ENCODE assay signal across 16 cellular contexts in genomic region chr5:177568326-177568725, GRCh38. TPM values are rescaled to one million over a fixed set of nuclear protein-coding genes. Genes with fewer than 3 reads are reported as not detected.
DNase-seq lines count a peak whose midpoint lies in the region; ATAC-seq, FAIRE-seq and TF ChIP-seq lines count a peak whose summit lies in the region.
"Had no signal": no experiment of that assay in that cellular context is flagged by ENCODE, and none has a peak within 500 bp of the region (broad histone marks: within the 10 kb centered on the region; RNA-seq: fewer than 3 reads in every experiment).

No MANE protein-coding gene starts in this region.

- peaks cover 4% of the 10 kb centered on the region for H3K9me3 Mint-ChIP-seq in nephron progenitor cell
- no peaks in the 10 kb centered on the region for H3K9me3 Mint-ChIP-seq in CD8-positive, alpha-beta T cell
- H3K9me3 Mint-ChIP-seq in activated T-cell treated with anti-CD3 and anti-CD28 coated beads, Interleukin-2, amount 50 U/mL, for 4 hours, result no peaks in the 10 kb centered on the region
- H3K9me3 Mint-ChIP-seq: CD8-positive, alpha-beta memory T cell had no signal

- H3K27me3 ChIP-seq in HCT116 (ENCODE audit: insufficient read depth, low read length) (no peaks in the 10 kb centered on the region), K562 (ENCODE audit: control insufficient read depth in 2 of 2, insufficient read depth in 2 of 2, low read length in 2 of 2) (no peaks in the 10 kb centered on the region)
- peaks cover 3% of the 10 kb centered on the region for H3K27me3 ChIP-seq in CD8-positive, alpha-beta T cell (ENCODE audit: insufficient read depth, low read length)

- WGBS in A549 (ENCODE audit: missing lambda C conversion rate), result 76% methylated on average over 7 of the region's 7 CpGs
- WGBS in K562 (ENCODE audit: insufficient coverage, low coverage, missing lambda C conversion rate), result 29% methylated on average over 7 of the region's 7 CpGs

- no peak for DNase-seq in A549 (ENCODE audit: low read depth in 1 of 2, low spot score in 1 of 2)
- no peak for DNase-seq in HCT116 (ENCODE audit: low read depth, low spot score)
- DNase-seq in K562 (ENCODE audit: extremely low read depth in 1 of 4, low spot score in 3 of 4), result peak; percentile 37 to 65 (median 52)
- no peak for DNase-seq in nephron progenitor cell
- no peak for DNase-seq in CD8-positive, alpha-beta T cell
- no peak for DNase-seq in ACHN
- DNase-seq in GF-D8 (lab: John Stamatoyannopoulos, UW), result no peak
- no peak for DNase-seq in activated T-cell treated with anti-CD3 and anti-CD28 coated beads, Interleukin-2, amount 50 U/mL, for 4 hours
- DNase-seq: Caco-2; CD8-positive, alpha-beta memory T cell; GM23248; H7; KBM-7 had no signal

- no peak overlapping the region for H3K4me2 ChIP-seq in A549
- no peak overlapping the region; the same call in 1 of the 2 replicates for H3K4me2 ChIP-seq in HCT116 (ENCODE audit: low read length)
- no peak overlapping the region for H3K4me2 ChIP-seq in K562 (ENCODE audit: insufficient read depth, low read length)

- CTCF ChIA-PET in A549 (lab: Yijun Ruan, JAX), result no interaction called here
- CTCF ChIA-PET in HCT116 (lab: Charles Lee), result no interaction called here
- CTCF ChIA-PET in K562 (lab: Yijun Ruan, JAX; ENCODE audit: low intra/inter-chr PET ratio), result no interaction called here
- CTCF ChIA-PET in CD8-positive, alpha-beta T cell (lab: Charles Lee), result no interaction called here

- in situ Hi-C loops in K562 (cut with MboI) (no loop called here), ACHN (cut with HindIII; ENCODE audit: low pct_ligation_motif_present, low pct_unique_long_range_greater_than_20kb, low sequenced_read_pairs) (no loop called here)

- ATAC-seq in A549, result peak in 1 of 2 experiments; percentile 45; a peak in 3 of 6 replicates
- ATAC-seq in HCT116, result peak; percentile 63; the same call in 1 of the 2 replicates
- ATAC-seq in K562, result peak; percentile 78
- ATAC-seq in CD8-positive, alpha-beta T cell, result no peak
- ATAC-seq in activated T-cell treated with anti-CD3 and anti-CD28 coated beads, Interleukin-2, amount 50 U/mL, for 4 hours, result no peak
- ATAC-seq: GM12878 had no signal

- H3K9me3 ChIP-seq in A549 (no peaks in the 10 kb centered on the region), HCT116 (ENCODE audit: control insufficient read depth in 1 of 2, insufficient read depth in 1 of 2, low read depth in 1 of 2, low read length in 2 of 2) (no peaks in the 10 kb centered on the region), K562 (replicated peaks; ENCODE audit: control insufficient read depth, insufficient read depth, low read depth, low read length) (no peaks in the 10 kb centered on the region)
- H3K9me3 ChIP-seq in CD8-positive, alpha-beta T cell (ENCODE audit: low read length), result no peaks in the 10 kb centered on the region
- H3K9me3 ChIP-seq: Caco-2 had no signal

- H2AFZ ChIP-seq in HCT116 (ENCODE audit: low read depth, low read length, poor library complexity, severe bottlenecking) (no peak overlapping the region), K562 (ENCODE audit: low read depth, low read length) (peak overlapping the region; percentile 5; the same call in 1 of the 2 replicates)
- H2AFZ ChIP-seq: GM23248 had no signal

- peaks cover 13% of the 10 kb centered on the region for H3K4me1 Mint-ChIP-seq in nephron progenitor cell
- H3K4me1 Mint-ChIP-seq in CD8-positive, alpha-beta T cell (ENCODE audit: low read depth), result no peaks in the 10 kb centered on the region
- no peaks in the 10 kb centered on the region for H3K4me1 Mint-ChIP-seq in activated T-cell treated with anti-CD3 and anti-CD28 coated beads, Interleukin-2, amount 50 U/mL, for 4 hours (ENCODE audit: low read depth)
- H3K4me1 Mint-ChIP-seq: CD14-positive monocyte; CD8-positive, alpha-beta memory T cell had no signal

- no peak for TF ChIP-seq POLR2A in A549 (IDR thresholded peaks at IDR 0.05; ENCODE audit: low read length)
- no peak for TF ChIP-seq POLR2A in HCT116 (IDR thresholded peaks at IDR 0.05; ENCODE audit: borderline replicate concordance, extremely low read depth, insufficient read depth, insufficient read length)
- TF ChIP-seq POLR2A in K562 (conservative IDR thresholded peaks at IDR 0.05), result no peak

- no TSS peak for BruUV-seq in HCT116 (replicated peaks; lab: Mats Ljungman, UMichigan)
- no TSS peak for BruUV-seq in K562 (replicated peaks; lab: Mats Ljungman, UMichigan)

- POLR2A ChIA-PET in A549 (lab: Yijun Ruan, JAX), result no interaction called here
- POLR2A ChIA-PET in HCT116 (lab: Charles Lee), result no interaction called here
- POLR2A ChIA-PET in K562 (lab: Yijun Ruan, JAX), result no interaction called here
- POLR2A ChIA-PET in CD8-positive, alpha-beta T cell (lab: Charles Lee), result no interaction called here

- H3K9ac ChIP-seq in HCT116 (ENCODE audit: low read length) (no peak overlapping the region), K562 (ENCODE audit: insufficient read depth in 1 of 2, low read depth in 2 of 2, low read length in 2 of 2) (peak overlapping the region in 1 of 2 experiments; percentile 47; a peak in 2 of 4 replicates)
- H3K9ac ChIP-seq: GM23248 had no signal

- TF ChIP-seq CTCF in A549 (IDR thresholded peaks at IDR 0.05), result no peak
- no peak for TF ChIP-seq CTCF in HCT116 (IDR thresholded peaks at IDR 0.05 in 2 of 3, conservative IDR thresholded peaks at IDR 0.05 in 1 of 3; ENCODE audit: borderline replicate concordance in 1 of 3, insufficient read depth in 1 of 3, low read depth in 2 of 3, low read length in 2 of 3)
- no peak for TF ChIP-seq CTCF in K562 (IDR thresholded peaks at IDR 0.05 in 2 of 3, conservative IDR thresholded peaks at IDR 0.05 in 1 of 3; ENCODE audit: insufficient read depth in 2 of 3, low read depth in 1 of 3, low read length in 3 of 3)
- TF ChIP-seq CTCF in nephron progenitor cell (IDR thresholded peaks at IDR 0.05), result no peak
- TF ChIP-seq CTCF in CD8-positive, alpha-beta T cell (IDR thresholded peaks at IDR 0.05), result no peak

- TF ChIP-seq RAD21 in A549 (conservative IDR thresholded peaks at IDR 0.05 in 1 of 2, IDR thresholded peaks at IDR 0.05 in 1 of 2) (no peak), HCT116 (IDR thresholded peaks at IDR 0.05; ENCODE audit: low read depth) (no peak), K562 (CRISPR knock-in tag; conservative IDR thresholded peaks at IDR 0.05 in 1 of 2, IDR thresholded peaks at IDR 0.05 in 1 of 2) (no peak)

- no peaks in the 10 kb centered on the region for H3K36me3 ChIP-seq in HCT116 (ENCODE audit: control insufficient read depth in 1 of 2, insufficient read depth in 2 of 2, low read length in 2 of 2)
- H3K36me3 ChIP-seq in K562 (ENCODE audit: control insufficient read depth, insufficient read depth, low read length), result no peaks in the 10 kb centered on the region
- H3K36me3 ChIP-seq in CD8-positive, alpha-beta T cell (ENCODE audit: insufficient read depth, low read length), result no peaks in the 10 kb centered on the region

- H3K36me3 Mint-ChIP-seq in nephron progenitor cell (ENCODE audit: low read depth), result no peaks in the 10 kb centered on the region
- no peaks in the 10 kb centered on the region for H3K36me3 Mint-ChIP-seq in CD8-positive, alpha-beta T cell
- no peaks in the 10 kb centered on the region for H3K36me3 Mint-ChIP-seq in activated T-cell treated with anti-CD3 and anti-CD28 coated beads, Interleukin-2, amount 50 U/mL, for 4 hours (ENCODE audit: insufficient read depth)
- H3K36me3 Mint-ChIP-seq: CD14-positive monocyte; CD8-positive, alpha-beta memory T cell had no signal

- no peaks in the 10 kb centered on the region for H3K9me2 ChIP-seq in HCT116 (ENCODE audit: insufficient read depth)

- H3K79me2 ChIP-seq in HCT116 (ENCODE audit: insufficient read depth, low read length) (no peaks in the 10 kb centered on the region), K562 (ENCODE audit: control insufficient read depth, insufficient read depth, low read length) (no peaks in the 10 kb centered on the region)

- H3K27me3 Mint-ChIP-seq in nephron progenitor cell (ENCODE audit: low read depth, poor library complexity), result peaks cover 30% of the 10 kb centered on the region
- peaks cover 10% of the 10 kb centered on the region for H3K27me3 Mint-ChIP-seq in CD8-positive, alpha-beta T cell (ENCODE audit: low read depth)
- H3K27me3 Mint-ChIP-seq in activated T-cell treated with anti-CD3 and anti-CD28 coated beads, Interleukin-2, amount 50 U/mL, for 4 hours (ENCODE audit: low read depth), result peaks cover 3% of the 10 kb centered on the region

- H3K9me1 ChIP-seq in K562 (ENCODE audit: control insufficient read depth, insufficient read depth, low read length), result no peaks in the 10 kb centered on the region

- H4K20me1 ChIP-seq in HCT116 (ENCODE audit: insufficient read depth), result no peaks in the 10 kb centered on the region
- H4K20me1 ChIP-seq in K562 (replicated peaks; ENCODE audit: control insufficient read depth, insufficient read depth, low read length), result no peaks in the 10 kb centered on the region

- no peak for FAIRE-seq in A549 (lab: Jason Lieb, UNC)
- no peak for FAIRE-seq in K562 (lab: Jason Lieb, UNC)
- FAIRE-seq: GM12878, GM18507 had no signal

- TF ChIP-seq EP300 in A549 (IDR thresholded peaks at IDR 0.05) (no peak), K562 (IDR thresholded peaks at IDR 0.05; ENCODE audit: low read length) (no peak)

- intact Hi-C loops in HCT116 (cut with micrococcal nuclease) (no loop called here), K562 (cut with micrococcal nuclease) (no loop called here)
- intact Hi-C loops in CD8-positive, alpha-beta T cell (cut with DNase I, micrococcal nuclease), result no loop called here

- H3K4me1 ChIP-seq in A549, result no peaks in the 10 kb centered on the region
- H3K4me1 ChIP-seq in HCT116 (ENCODE audit: control insufficient read depth in 1 of 2, insufficient read depth in 2 of 2, low read length in 2 of 2), result peaks cover 0 to 10% of the 10 kb centered on the region in 2 experiments; a peak in 1 of 4 replicates
- peaks cover 21 to 22% of the 10 kb centered on the region in 2 experiments; a peak in 3 of 5 replicates for H3K4me1 ChIP-seq in K562 (replicated peaks in 1 of 2; ENCODE audit: control insufficient read depth in 2 of 2, insufficient read depth in 2 of 2, low read length in 2 of 2)
- no peaks in the 10 kb centered on the region for H3K4me1 ChIP-seq in CD8-positive, alpha-beta T cell (ENCODE audit: insufficient read depth, low read length)

- H3K27ac Mint-ChIP-seq in nephron progenitor cell, result peak overlapping the region; percentile 17
- no peak overlapping the region for H3K27ac Mint-ChIP-seq in CD8-positive, alpha-beta T cell

- no peak overlapping the region for H3K4me3 Mint-ChIP-seq in nephron progenitor cell
- H3K4me3 Mint-ChIP-seq in CD8-positive, alpha-beta T cell, result no peak overlapping the region
- H3K4me3 Mint-ChIP-seq in activated T-cell treated with anti-CD3 and anti-CD28 coated beads, Interleukin-2, amount 50 U/mL, for 4 hours, result no peak overlapping the region
- H3K4me3 Mint-ChIP-seq: CD8-positive, alpha-beta memory T cell had no signal

- H3K4me3 ChIP-seq in A549 (no peak overlapping the region), HCT116 (replicated peaks in 1 of 2; ENCODE audit: low read depth in 1 of 2, low read length in 2 of 2) (no peak overlapping the region), K562 (no peak overlapping the region)
- H3K4me3 ChIP-seq in CD8-positive, alpha-beta T cell (ENCODE audit: low read depth, low read length), result no peak overlapping the region
- H3K4me3 ChIP-seq: GM12878, GM23248 had no signal

- RAD21 ChIA-PET in HCT116 (lab: Charles Lee; ENCODE audit: low non-redundant PET in 1 of 2, low total read pairs in 2 of 2, uncharacterized antibody in 2 of 2, unreplicated experiment in 2 of 2), result no interaction called here

- no peak overlapping the region for H3K27ac ChIP-seq in A549
- no peak overlapping the region for H3K27ac ChIP-seq in HCT116 (ENCODE audit: low read depth, low read length)
- no peak overlapping the region for H3K27ac ChIP-seq in K562 (ENCODE audit: extremely low read depth, low read depth, low read length)
- no peak overlapping the region for H3K27ac ChIP-seq in CD8-positive, alpha-beta T cell (ENCODE audit: low read depth, low read length)
- H3K27ac ChIP-seq: GM23248 had no signal

RNA-seq across cellular contexts. Expression of gene FAM193B, which starts 14.0 kb away (rescaled TPM):
- polyA plus RNA-seq in A549 (2011; rRNA removed) (19.4 and 23.0 TPM in 2 replicates), A549 (2017; fragmentation: RNase III; extraction: RNeasy Plus Mini Kit Qiagen cat#74134 plus additional on column Dnase treatment) (24.9 to 31.9 TPM (median 28.9 TPM) in 3 replicates), K562 (2011; rRNA removed) (51.5 and 73.5 TPM in 2 replicates), K562 (2014; fragmentation: Illumina TruSeq; extraction: Trizol) (44.1 and 45.0 TPM in 2 replicates), K562 (2014; fragmentation: Nextera tagmentation; extraction: Ambion mirVana) (1 to 10 TPM; 4.4 to 5.0 TPM), K562 (2014; rRNA removed) (73.4 and 76.4 TPM in 2 replicates)
- polyA plus RNA-seq in A549 (2012; cell fraction: cytosol; rRNA removed), result 29.5 and 29.6 TPM in 2 replicates
- 184 and 207 TPM in 2 replicates for polyA plus RNA-seq in A549 (2012; cell fraction: nucleus; rRNA removed)
- polyA minus RNA-seq in A549 (2011; rRNA and poly(A)+ RNA removed), result 10.5 and 18.4 TPM in 2 replicates
- total RNA-seq in HCT116 (2021; ENCODE audit: unreplicated experiment) (54.0 TPM), K562 (2014; rRNA removed) (33.6 and 53.1 TPM in 2 replicates), K562 (2014; rRNA removed; fragmentation: Illumina TruSeq; extraction: Trizol) (15.2 and 18.0 TPM in 2 replicates), K562 (2015; rRNA removed; fragmentation: Illumina TruSeq; extraction: Trizol) (31.7 and 37.3 TPM in 2 replicates), K562 (2021) (58.7 and 59.4 TPM in 2 replicates)
- polyA plus RNA-seq in HCT116 (2012), result 51.8 and 53.5 TPM in 2 replicates
- total RNA-seq in K562 (2011; cell fraction: chromatin; rRNA removed; ENCODE audit: low replicate concordance), result 296 and 489 TPM in 2 replicates
- total RNA-seq in K562 (2011; cell fraction: nucleolus; rRNA removed), result 300 and 332 TPM in 2 replicates
- total RNA-seq in K562 (2011; cell fraction: nucleoplasm; rRNA removed), result 230 and 273 TPM in 2 replicates
- polyA plus RNA-seq in K562 (2011; cell fraction: cytosol; rRNA removed), result 30.7 and 38.5 TPM in 2 replicates
- 492 and 661 TPM in 2 replicates for polyA plus RNA-seq in K562 (2011; cell fraction: nucleus; rRNA removed)
- 52.7 and 87.6 TPM in 2 replicates for polyA plus RNA-seq in K562 (2012)
- 11.0 and 15.0 TPM in 2 replicates for polyA minus RNA-seq in K562 (2011; rRNA and poly(A)+ RNA removed)
- polyA minus RNA-seq in K562 (2011; cell fraction: cytosol; rRNA and poly(A)+ RNA removed), result 10.5 and 24.3 TPM in 2 replicates
- 47.3 and 51.4 TPM in 2 replicates for polyA minus RNA-seq in K562 (2011; cell fraction: nucleus; rRNA and poly(A)+ RNA removed)
- total RNA-seq in CD8-positive, alpha-beta T cell, result 100 to 1,000 TPM; 136 to 141 TPM
- 10 to 100 TPM; 54.7 to 63.7 (median 62.1) TPM for total RNA-seq in activated T-cell treated with anti-CD3 and anti-CD28 coated beads, Interleukin-2, amount 50 U/mL, for 4 hours

RNA-seq across cellular contexts. Expression of gene TMED9, which starts 23.7 kb away (rescaled TPM):
- 168 and 212 TPM in 2 replicates for polyA plus RNA-seq in A549 (2011; rRNA removed)
- 202 and 215 TPM in 2 replicates for polyA plus RNA-seq in A549 (2012; cell fraction: cytosol; rRNA removed)
- 186 and 187 TPM in 2 replicates for polyA plus RNA-seq in A549 (2012; cell fraction: nucleus; rRNA removed)
- polyA plus RNA-seq in A549 (2017; fragmentation: RNase III; extraction: RNeasy Plus Mini Kit Qiagen cat#74134 plus additional on column Dnase treatment), result 218 to 239 TPM (median 236 TPM) in 3 replicates
- 124 and 144 TPM in 2 replicates for polyA minus RNA-seq in A549 (2011; rRNA and poly(A)+ RNA removed)
- 133 TPM for total RNA-seq in HCT116 (2021; ENCODE audit: unreplicated experiment)
- 183 and 211 TPM in 2 replicates for polyA plus RNA-seq in HCT116 (2012)
- 151 and 356 TPM in 2 replicates for total RNA-seq in K562 (2011; cell fraction: chromatin; rRNA removed; ENCODE audit: low replicate concordance)
- 455 and 495 TPM in 2 replicates for total RNA-seq in K562 (2011; cell fraction: nucleolus; rRNA removed)
- 410 and 412 TPM in 2 replicates for total RNA-seq in K562 (2011; cell fraction: nucleoplasm; rRNA removed)
- 90.0 and 98.0 TPM in 2 replicates for total RNA-seq in K562 (2014; rRNA removed)
- total RNA-seq in K562 (2014; rRNA removed; fragmentation: Illumina TruSeq; extraction: Trizol), result 57.1 and 65.9 TPM in 2 replicates
- 72.8 and 73.5 TPM in 2 replicates for total RNA-seq in K562 (2015; rRNA removed; fragmentation: Illumina TruSeq; extraction: Trizol)
- total RNA-seq in K562 (2021), result 147 and 173 TPM in 2 replicates
- polyA plus RNA-seq in K562 (2011; rRNA removed), result 301 and 375 TPM in 2 replicates
- 280 and 325 TPM in 2 replicates for polyA plus RNA-seq in K562 (2011; cell fraction: cytosol; rRNA removed)
- polyA plus RNA-seq in K562 (2011; cell fraction: nucleus; rRNA removed), result 112 and 139 TPM in 2 replicates
- 181 and 366 TPM in 2 replicates for polyA plus RNA-seq in K562 (2012)
- polyA plus RNA-seq in K562 (2014; fragmentation: Illumina TruSeq; extraction: Trizol), result 144 and 168 TPM in 2 replicates
- 10 to 100 TPM; 43.7 to 53.2 TPM for polyA plus RNA-seq in K562 (2014; fragmentation: Nextera tagmentation; extraction: Ambion mirVana)
- 213 and 235 TPM in 2 replicates for polyA plus RNA-seq in K562 (2014; rRNA removed)
- polyA minus RNA-seq in K562 (2011; rRNA and poly(A)+ RNA removed), result 208 and 226 TPM in 2 replicates
- polyA minus RNA-seq in K562 (2011; cell fraction: cytosol; rRNA and poly(A)+ RNA removed), result 75.1 and 101 TPM in 2 replicates
- 40.4 and 90.7 TPM in 2 replicates for polyA minus RNA-seq in K562 (2011; cell fraction: nucleus; rRNA and poly(A)+ RNA removed)
- total RNA-seq in CD8-positive, alpha-beta T cell, result 10 to 100 TPM; 42.4 to 52.2 TPM
- total RNA-seq in activated T-cell treated with anti-CD3 and anti-CD28 coated beads, Interleukin-2, amount 50 U/mL, for 4 hours, result 100 to 1,000 TPM; 178 to 208 (median 199) TPM

RNA-seq across cellular contexts. Expression of gene B4GALT7, which starts 31.6 kb away (rescaled TPM):
- polyA plus RNA-seq in A549 (2011; rRNA removed) (13.0 and 13.3 TPM in 2 replicates), A549 (2017; fragmentation: RNase III; extraction: RNeasy Plus Mini Kit Qiagen cat#74134 plus additional on column Dnase treatment) (17.1 to 18.2 TPM (median 18.0 TPM) in 3 replicates), K562 (2011; rRNA removed) (9.5 and 11.4 TPM in 2 replicates), K562 (2014; fragmentation: Illumina TruSeq; extraction: Trizol) (8.8 and 14.6 TPM in 2 replicates), K562 (2014; fragmentation: Nextera tagmentation; extraction: Ambion mirVana) (under 1 TPM; 0.34 to 0.88 TPM), K562 (2014; rRNA removed) (15.0 and 16.6 TPM in 2 replicates)
- 29.2 and 40.8 TPM in 2 replicates for polyA plus RNA-seq in A549 (2012; cell fraction: cytosol; rRNA removed)
- 46.0 and 64.4 TPM in 2 replicates for polyA plus RNA-seq in A549 (2012; cell fraction: nucleus; rRNA removed)
- 15.7 and 20.9 TPM in 2 replicates for polyA minus RNA-seq in A549 (2011; rRNA and poly(A)+ RNA removed)
- total RNA-seq in HCT116 (2021; ENCODE audit: unreplicated experiment) (25.2 TPM), K562 (2014; rRNA removed) (15.1 and 18.2 TPM in 2 replicates), K562 (2014; rRNA removed; fragmentation: Illumina TruSeq; extraction: Trizol) (2.3 and 4.6 TPM in 2 replicates), K562 (2015; rRNA removed; fragmentation: Illumina TruSeq; extraction: Trizol) (9.1 and 9.7 TPM in 2 replicates), K562 (2021) (17.7 and 18.3 TPM in 2 replicates)
- 20.5 and 22.4 TPM in 2 replicates for polyA plus RNA-seq in HCT116 (2012)
- total RNA-seq in K562 (2011; cell fraction: chromatin; rRNA removed; ENCODE audit: low replicate concordance), result 14.2 and 45.7 TPM in 2 replicates
- 39.6 and 42.7 TPM in 2 replicates for total RNA-seq in K562 (2011; cell fraction: nucleolus; rRNA removed)
- 25.6 and 30.6 TPM in 2 replicates for total RNA-seq in K562 (2011; cell fraction: nucleoplasm; rRNA removed)
- polyA plus RNA-seq in K562 (2011; cell fraction: cytosol; rRNA removed), result 12.4 and 32.8 TPM in 2 replicates
- polyA plus RNA-seq in K562 (2011; cell fraction: nucleus; rRNA removed), result 18.8 and 34.8 TPM in 2 replicates
- 11.7 and 19.4 TPM in 2 replicates for polyA plus RNA-seq in K562 (2012)
- 3.1 and 5.6 TPM in 2 replicates for polyA minus RNA-seq in K562 (2011; rRNA and poly(A)+ RNA removed)
- 7.4 and 7.8 TPM in 2 replicates for polyA minus RNA-seq in K562 (2011; cell fraction: cytosol; rRNA and poly(A)+ RNA removed)
- polyA minus RNA-seq in K562 (2011; cell fraction: nucleus; rRNA and poly(A)+ RNA removed), result 12.8 and 18.5 TPM in 2 replicates
- total RNA-seq in CD8-positive, alpha-beta T cell, result 10 to 100 TPM; 33.4 to 36.6 TPM
- total RNA-seq in activated T-cell treated with anti-CD3 and anti-CD28 coated beads, Interleukin-2, amount 50 U/mL, for 4 hours, result 10 to 100 TPM; 35.5 to 40.5 (median 37.0) TPM

RNA-seq across cellular contexts. Expression of gene DDX41, which starts 51.6 kb away (rescaled TPM):
- polyA plus RNA-seq in A549 (2011; rRNA removed) (87.7 and 90.7 TPM in 2 replicates), A549 (2017; fragmentation: RNase III; extraction: RNeasy Plus Mini Kit Qiagen cat#74134 plus additional on column Dnase treatment) (121 to 177 TPM (median 172 TPM) in 3 replicates), K562 (2011; rRNA removed) (138 and 148 TPM in 2 replicates), K562 (2014; fragmentation: Illumina TruSeq; extraction: Trizol) (94.9 and 113 TPM in 2 replicates), K562 (2014; fragmentation: Nextera tagmentation; extraction: Ambion mirVana) (10 to 100 TPM; 38.2 to 60.1 TPM), K562 (2014; rRNA removed) (234 and 236 TPM in 2 replicates)
- polyA plus RNA-seq in A549 (2012; cell fraction: cytosol; rRNA removed), result 180 and 211 TPM in 2 replicates
- 290 and 366 TPM in 2 replicates for polyA plus RNA-seq in A549 (2012; cell fraction: nucleus; rRNA removed)
- 65.9 and 74.8 TPM in 2 replicates for polyA minus RNA-seq in A549 (2011; rRNA and poly(A)+ RNA removed)
- total RNA-seq in HCT116 (2021; ENCODE audit: unreplicated experiment) (141 TPM), K562 (2014; rRNA removed) (284 and 396 TPM in 2 replicates), K562 (2014; rRNA removed; fragmentation: Illumina TruSeq; extraction: Trizol) (41.4 and 53.7 TPM in 2 replicates), K562 (2015; rRNA removed; fragmentation: Illumina TruSeq; extraction: Trizol) (97.1 and 116 TPM in 2 replicates), K562 (2021) (164 and 167 TPM in 2 replicates)
- polyA plus RNA-seq in HCT116 (2012), result 267 and 489 TPM in 2 replicates
- 156 and 392 TPM in 2 replicates for total RNA-seq in K562 (2011; cell fraction: chromatin; rRNA removed; ENCODE audit: low replicate concordance)
- total RNA-seq in K562 (2011; cell fraction: nucleolus; rRNA removed), result 235 and 242 TPM in 2 replicates
- 123 and 170 TPM in 2 replicates for total RNA-seq in K562 (2011; cell fraction: nucleoplasm; rRNA removed)
- polyA plus RNA-seq in K562 (2011; cell fraction: cytosol; rRNA removed), result 199 and 327 TPM in 2 replicates
- polyA plus RNA-seq in K562 (2011; cell fraction: nucleus; rRNA removed), result 545 and 753 TPM in 2 replicates
- polyA plus RNA-seq in K562 (2012), result 166 and 178 TPM in 2 replicates
- 143 and 154 TPM in 2 replicates for polyA minus RNA-seq in K562 (2011; rRNA and poly(A)+ RNA removed)
- polyA minus RNA-seq in K562 (2011; cell fraction: cytosol; rRNA and poly(A)+ RNA removed), result 157 and 376 TPM in 2 replicates
- 191 and 218 TPM in 2 replicates for polyA minus RNA-seq in K562 (2011; cell fraction: nucleus; rRNA and poly(A)+ RNA removed)
- 10 to 100 TPM; 66.8 to 71.0 TPM for total RNA-seq in CD8-positive, alpha-beta T cell
- 100 to 1,000 TPM; 203 to 220 (median 207) TPM for total RNA-seq in activated T-cell treated with anti-CD3 and anti-CD28 coated beads, Interleukin-2, amount 50 U/mL, for 4 hours

RNA-seq across cellular contexts. Expression of gene DOK3, which starts 58.7 kb away (rescaled TPM):
- polyA plus RNA-seq in A549 (2011; rRNA removed) (1.3 and 1.8 TPM in 2 replicates), A549 (2017; fragmentation: RNase III; extraction: RNeasy Plus Mini Kit Qiagen cat#74134 plus additional on column Dnase treatment) (7.1 to 9.1 TPM (median 7.4 TPM) in 3 replicates), K562 (2011; rRNA removed) (8.0 and 16.1 TPM in 2 replicates), K562 (2014; fragmentation: Illumina TruSeq; extraction: Trizol) (10.1 and 12.5 TPM in 2 replicates), K562 (2014; fragmentation: Nextera tagmentation; extraction: Ambion mirVana) (1 to 10 TPM; 1.3 to 1.7 TPM), K562 (2014; rRNA removed) (16.9 and 23.0 TPM in 2 replicates)
- polyA plus RNA-seq in A549 (2012; cell fraction: cytosol; rRNA removed), result 2.9 and 4.2 TPM in 2 replicates
- 26.3 and 29.7 TPM in 2 replicates for polyA plus RNA-seq in A549 (2012; cell fraction: nucleus; rRNA removed)
- 0.54 and 2.0 TPM in 2 replicates for polyA minus RNA-seq in A549 (2011; rRNA and poly(A)+ RNA removed)
- total RNA-seq in HCT116 (2021; ENCODE audit: unreplicated experiment) (8.0 TPM), K562 (2014; rRNA removed) (9.2 and 11.0 TPM in 2 replicates), K562 (2014; rRNA removed; fragmentation: Illumina TruSeq; extraction: Trizol) (2.0 TPM in 2 replicates), K562 (2015; rRNA removed; fragmentation: Illumina TruSeq; extraction: Trizol) (5.9 and 7.2 TPM in 2 replicates), K562 (2021) (15.7 and 21.1 TPM in 2 replicates)
- 3.3 and 3.7 TPM in 2 replicates for polyA plus RNA-seq in HCT116 (2012)
- total RNA-seq in K562 (2011; cell fraction: chromatin; rRNA removed; ENCODE audit: low replicate concordance), result 31.3 and 80.0 TPM in 2 replicates
- 40.8 and 45.7 TPM in 2 replicates for total RNA-seq in K562 (2011; cell fraction: nucleolus; rRNA removed)
- total RNA-seq in K562 (2011; cell fraction: nucleoplasm; rRNA removed), result 31.9 and 45.3 TPM in 2 replicates
- polyA plus RNA-seq in K562 (2011; cell fraction: cytosol; rRNA removed), result 15.1 and 21.5 TPM in 2 replicates
- 70.3 and 111 TPM in 2 replicates for polyA plus RNA-seq in K562 (2011; cell fraction: nucleus; rRNA removed)
- 14.5 and 23.5 TPM in 2 replicates for polyA plus RNA-seq in K562 (2012)
- polyA minus RNA-seq in K562 (2011; rRNA and poly(A)+ RNA removed), result 3.9 and 4.1 TPM in 2 replicates
- 7.4 and 11.9 TPM in 2 replicates for polyA minus RNA-seq in K562 (2011; cell fraction: cytosol; rRNA and poly(A)+ RNA removed)
- polyA minus RNA-seq in K562 (2011; cell fraction: nucleus; rRNA and poly(A)+ RNA removed), result 18.3 and 19.9 TPM in 2 replicates
- 1 to 10 TPM; 1.1 to 1.2 TPM for total RNA-seq in CD8-positive, alpha-beta T cell
- total RNA-seq in activated T-cell treated with anti-CD3 and anti-CD28 coated beads, Interleukin-2, amount 50 U/mL, for 4 hours, result 1 to 10 TPM; 8.2 to 9.2 (median 8.7) TPM

Comparison
In these comparisons a context has a peak if more than half of its experiments do, and no peak if none do; other contexts are left out.
1. ATAC-seq: peak in HCT116 (single experiment) and K562 (single experiment); none in CD8-positive, alpha-beta T cell (single experiment) and activated T-cell treated with anti-CD3 and anti-CD28 coated beads, Interleukin-2, amount 50 U/mL, for 4 hours (0 of 2).
2. DNase-seq: peak in K562 (4 of 4); none in A549 (0 of 2), HCT116 (single experiment), nephron progenitor cell (single experiment), CD8-positive, alpha-beta T cell (0 of 7), ACHN (single experiment), GF-D8 (single experiment) and activated T-cell treated with anti-CD3 and anti-CD28 coated beads, Interleukin-2, amount 50 U/mL, for 4 hours (single experiment).
3. Of the 35 proteins assayed by ChIP-seq in both K562 and A549: peak only in K562: EHMT2 and MAX; only in A549: none; in both: none; in neither: 32; mixed calls (peak in some experiments, not most) for 1.